ENCODE assay signal across 17 cellular contexts in the genomic region with DNA sequence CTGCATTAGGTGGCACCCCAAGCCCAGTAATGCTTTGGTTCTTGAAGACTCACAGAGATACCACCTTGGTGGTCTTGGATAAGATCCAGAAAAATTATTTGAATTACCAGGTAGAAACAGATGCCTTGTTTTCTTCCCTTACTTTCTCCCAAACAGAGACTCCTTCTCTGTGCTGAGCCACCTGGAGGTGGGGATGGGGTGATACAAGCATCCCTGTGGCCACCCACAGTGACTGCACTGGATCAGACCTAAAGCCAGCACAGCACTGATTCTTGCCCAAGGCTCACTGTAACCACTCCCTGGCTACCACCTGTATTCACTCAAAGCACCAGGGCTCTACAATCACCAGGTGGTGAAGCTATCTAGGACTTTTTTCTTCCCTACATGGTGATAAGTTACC.
DNase-seq lines count a peak whose midpoint lies in the region; ATAC-seq, FAIRE-seq and TF ChIP-seq lines count a peak whose summit lies in the region.
"Had no signal": no experiment of that assay in that cellular context is flagged by ENCODE, and none has a peak within 500 bp of the region (broad histone marks: within the 10 kb centered on the region; RNA-seq: fewer than 3 reads in every experiment).

No MANE protein-coding gene starts in this region.

- H2AFZ ChIP-seq in HepG2 (ENCODE audit: low read length) (no peak overlapping the region), H1 (ENCODE audit: low read length) (no peak overlapping the region)

- no peak overlapping the region for H3K4me3 ChIP-seq in HepG2 (replicated peaks in 1 of 3; ENCODE audit: insufficient read depth in 1 of 3, low read depth in 2 of 3, low read length in 3 of 3)
- no peak overlapping the region for H3K4me3 ChIP-seq in right lobe of liver
- no peak overlapping the region for H3K4me3 ChIP-seq in H1 (ENCODE audit: extremely low read depth in 1 of 4, insufficient read depth in 2 of 4, low read depth in 3 of 4, low read length in 4 of 4)
- no peak overlapping the region for H3K4me3 ChIP-seq in upper lobe of right lung
- H3K4me3 ChIP-seq: BLaER1 treated with 17β-estradiol and CSF1 and Interleukin-3, amounts not matched to agents 10 nM and 100 nM had no signal

- no peak overlapping the region for H3K18ac ChIP-seq in H1 (ENCODE audit: extremely low read depth, low read length)

- H2BK120ac ChIP-seq in H1 (replicated peaks; ENCODE audit: low read depth, low read length): no peak overlapping the region

- intact Hi-C loops in HepG2 (cut with micrococcal nuclease; ENCODE audit: unreplicated experiment) (no loop called here), right lobe of liver (cut with DNase I) (no loop called here), upper lobe of right lung (cut with DNase I) (no loop called here)

- DNase-seq in HepG2 (ENCODE audit: low spot score): no peak
- DNase-seq in right lobe of liver: no peak
- DNase-seq in H1 (ENCODE audit: low read depth in 1 of 2, low spot score in 2 of 2): no peak
- DNase-seq in iPS DF 19.7 (ENCODE audit: low read depth, low spot score): peak; percentile 3
- no peak for DNase-seq in upper lobe of right lung
- DNase-seq in COLO668 (lab: John Stamatoyannopoulos, UW; ENCODE audit: unreplicated experiment): no peak
- no peak for DNase-seq in activated naive CD4-positive, alpha-beta T cell treated with Interleukin-2 at 50 U/mL for 16 hours
- no peak for DNase-seq in HFFc6
- DNase-seq: ACHN; Calu3; CD4-positive, CD25-positive, alpha-beta regulatory T cell; DMS 273 treated with DMSO at 0.1 percent for 48 hours; DMS79 had no signal

- no peak overlapping the region for H2BK20ac ChIP-seq in H1 (ENCODE audit: low read length)

- H2AK5ac ChIP-seq in H1 (ENCODE audit: low read depth, low read length): no peak overlapping the region

- ATAC-seq in HepG2 (peak; percentile 64; the same call in 2 of the 3 replicates), right lobe of liver (no peak), upper lobe of right lung (no peak)

- CTCF ChIA-PET in HepG2 (lab: Yijun Ruan, JAX; ENCODE audit: low intra/inter-chr PET ratio, low total read pairs) (no interaction called here), H1 (lab: Charles Lee; ENCODE audit: partially characterized antibody) (no interaction called here)

- H4K8ac ChIP-seq in H1 (ENCODE audit: extremely low read depth, insufficient read depth, low read length): no peak overlapping the region

- H3K4me2 ChIP-seq in HepG2 (ENCODE audit: low read depth, low read length) (no peak overlapping the region), H1 (ENCODE audit: insufficient read depth in 1 of 2, low read depth in 2 of 2, low read length in 2 of 2) (no peak overlapping the region)
- H3K4me2 ChIP-seq: BLaER1 treated with 17β-estradiol and CSF1 and Interleukin-3, amounts not matched to agents 10 nM and 100 nM had no signal

- H2BK15ac ChIP-seq in H1 (ENCODE audit: low read length): no peak overlapping the region

- no peak for TF ChIP-seq CTCF in HepG2 (CRISPR knock-in tag; IDR thresholded peaks at IDR 0.05)
- TF ChIP-seq CTCF in right lobe of liver (IDR thresholded peaks at IDR 0.05): no peak
- peak; percentile 33 to 38 (median 35); a peak in 3 of 4 replicates for TF ChIP-seq CTCF in H1 (IDR thresholded peaks at IDR 0.05; ENCODE audit: control extremely low read depth in 1 of 3, insufficient read depth in 1 of 3, low read depth in 1 of 3, low read length in 3 of 3)
- no peak for TF ChIP-seq CTCF in upper lobe of right lung (IDR thresholded peaks at IDR 0.05)
- TF ChIP-seq CTCF in HFFc6 (IDR thresholded peaks at IDR 0.05): no peak

- H3K79me2 ChIP-seq in HepG2 (ENCODE audit: insufficient read depth, low read length) (no peaks in the 10 kb centered on the region), H1 (ENCODE audit: control insufficient read depth in 1 of 2, insufficient read depth in 2 of 2, low read length in 2 of 2) (no peaks in the 10 kb centered on the region)

- in situ Hi-C loops in HepG2 (cut with HindIII; ENCODE audit: extremely low pct_ligation_motif_present, low pct_unique_long_range_greater_than_20kb): no loop called here

- FAIRE-seq in HepG2 (lab: Jason Lieb, UNC) (no peak), H1 (lab: Jason Lieb, UNC) (peak; percentile 83)
- FAIRE-seq: G401.6, GM12891 had no signal

- H3K23ac ChIP-seq in H1 (ENCODE audit: insufficient read length): no peak overlapping the region

- H4K20me1 ChIP-seq in HepG2 (ENCODE audit: insufficient read depth, low read length): no peaks in the 10 kb centered on the region
- no peaks in the 10 kb centered on the region for H4K20me1 ChIP-seq in H1 (replicated peaks in 1 of 2; ENCODE audit: control insufficient read depth in 1 of 2, insufficient read depth in 2 of 2, low read length in 2 of 2)
- H4K20me1 ChIP-seq: BLaER1 treated with 17β-estradiol and CSF1 and Interleukin-3, amounts not matched to agents 10 nM and 100 nM had no signal

- H3K4me1 Mint-ChIP-seq in HFFc6 (ENCODE audit: low read depth): no peaks in the 10 kb centered on the region
- H3K4me1 Mint-ChIP-seq: CD4-positive, CD25-positive, alpha-beta regulatory T cell; IgD-negative memory B cell had no signal

- TF ChIP-seq RAD21 in HepG2 (CRISPR knock-in tag; IDR thresholded peaks at IDR 0.05) (no peak), H1 (IDR thresholded peaks at IDR 0.05 in 1 of 2, conservative IDR thresholded peaks at IDR 0.05 in 1 of 2; ENCODE audit: low read depth in 2 of 2, low read length in 2 of 2) (peak; percentile 27 to 42; a peak in 3 of 4 replicates)

- no peaks in the 10 kb centered on the region for H3K36me3 Mint-ChIP-seq in HFFc6 (ENCODE audit: low read depth)
- H3K36me3 Mint-ChIP-seq: CD4-positive, CD25-positive, alpha-beta regulatory T cell had no signal

- H3K79me1 ChIP-seq in H1 (ENCODE audit: low read depth, low read length): no peaks in the 10 kb centered on the region

- no peaks in the 10 kb centered on the region for H3K27me3 Mint-ChIP-seq in HFFc6 (ENCODE audit: insufficient read depth)
- H3K27me3 Mint-ChIP-seq: CD4-positive, CD25-positive, alpha-beta regulatory T cell had no signal

- H2BK12ac ChIP-seq in H1 (ENCODE audit: low read depth, low read length): no peak overlapping the region

- no peaks in the 10 kb centered on the region for H3K36me3 ChIP-seq in HepG2 (replicated peaks in 1 of 2; ENCODE audit: control insufficient read depth in 1 of 2, insufficient read depth in 2 of 2, low read length in 2 of 2)
- H3K36me3 ChIP-seq in right lobe of liver: no peaks in the 10 kb centered on the region
- H3K36me3 ChIP-seq in H1 (ENCODE audit: control insufficient read depth in 2 of 4, insufficient read depth in 4 of 4, low read length in 3 of 4): no peaks in the 10 kb centered on the region
- H3K36me3 ChIP-seq in upper lobe of right lung: no peaks in the 10 kb centered on the region
- H3K36me3 ChIP-seq: BLaER1 treated with 17β-estradiol and CSF1 and Interleukin-3, amounts not matched to agents 10 nM and 100 nM had no signal

- no peak overlapping the region for H3K56ac ChIP-seq in H1 (replicated peaks; ENCODE audit: insufficient read length, low read depth, low read length)

- H4K91ac ChIP-seq in H1 (replicated peaks; ENCODE audit: insufficient read length, low read length): no peak overlapping the region

- POLR2A ChIA-PET in HepG2 (lab: Yijun Ruan, JAX) (no interaction called here), H1 (lab: Charles Lee; ENCODE audit: partially characterized antibody) (no interaction called here)

- no peak overlapping the region for H4K5ac ChIP-seq in H1 (ENCODE audit: insufficient read length, low read depth, low read length)

- no peaks in the 10 kb centered on the region for H3K23me2 ChIP-seq in H1 (ENCODE audit: low read depth, low read length)

- H3K14ac ChIP-seq in H1 (ENCODE audit: insufficient read length): no peak overlapping the region

- no peak overlapping the region for H3K27ac Mint-ChIP-seq in HFFc6
- H3K27ac Mint-ChIP-seq: CD4-positive, CD25-positive, alpha-beta regulatory T cell; IgD-negative memory B cell had no signal

- H3K4ac ChIP-seq in H1 (replicated peaks; ENCODE audit: insufficient read length, low read depth, low read length): no peak overlapping the region

- H3K4me1 ChIP-seq in HepG2 (ENCODE audit: insufficient read depth, low read length) (no peaks in the 10 kb centered on the region), right lobe of liver (no peaks in the 10 kb centered on the region), H1 (replicated peaks in 1 of 4; ENCODE audit: control insufficient read depth in 3 of 4, insufficient read depth in 4 of 4, low read length in 3 of 4) (no peaks in the 10 kb centered on the region), upper lobe of right lung (no peaks in the 10 kb centered on the region)
- H3K4me1 ChIP-seq: BLaER1 treated with 17β-estradiol and CSF1 and Interleukin-3, amounts not matched to agents 10 nM and 100 nM had no signal

- H3K9me3 ChIP-seq in HepG2 (ENCODE audit: low read length) (no peaks in the 10 kb centered on the region), right lobe of liver (no peaks in the 10 kb centered on the region), H1 (ENCODE audit: insufficient read depth in 2 of 2, low read depth in 1 of 2, low read length in 1 of 2) (no peaks in the 10 kb centered on the region), upper lobe of right lung (no peaks in the 10 kb centered on the region)
- H3K9me3 ChIP-seq: BLaER1 treated with 17β-estradiol and CSF1 and Interleukin-3, amounts not matched to agents 10 nM and 100 nM had no signal

- no peak overlapping the region for H3K27ac ChIP-seq in HepG2 (ENCODE audit: extremely low read length, insufficient read depth, low read length)
- no peak overlapping the region for H3K27ac ChIP-seq in right lobe of liver
- H3K27ac ChIP-seq in H1 (ENCODE audit: low read depth, low read length): no peak overlapping the region
- no peak overlapping the region for H3K27ac ChIP-seq in upper lobe of right lung
- H3K27ac ChIP-seq: BLaER1 treated with 17β-estradiol and CSF1 and Interleukin-3, amounts not matched to agents 10 nM and 100 nM had no signal

- H3K9ac ChIP-seq in HepG2 (ENCODE audit: insufficient read depth, low read depth, low read length) (no peak overlapping the region), H1 (replicated peaks in 1 of 4; ENCODE audit: extremely low read depth in 1 of 4, low read depth in 3 of 4, low read length in 3 of 4) (no peak overlapping the region)
- H3K9ac ChIP-seq: BLaER1 treated with 17β-estradiol and CSF1 and Interleukin-3, amounts not matched to agents 10 nM and 100 nM had no signal

- BruUV-seq in HepG2 (replicated peaks; lab: Mats Ljungman, UMichigan): no TSS peak

- H2BK5ac ChIP-seq in H1 (ENCODE audit: low read depth, low read length): no peak overlapping the region

- no peak for TF ChIP-seq EP300 in HepG2 (IDR thresholded peaks at IDR 0.05; ENCODE audit: low read depth in 2 of 2, low read length in 2 of 2)
- no peak for TF ChIP-seq EP300 in HepG2 (CRISPR knock-in tag; IDR thresholded peaks at IDR 0.05; ENCODE audit: borderline replicate concordance)
- no peak for TF ChIP-seq EP300 in H1 (IDR thresholded peaks at IDR 0.05; ENCODE audit: borderline replicate concordance in 1 of 2, low read depth in 2 of 2, low read length in 2 of 2)

- H3K4me3 Mint-ChIP-seq in HFFc6: no peak overlapping the region
- H3K4me3 Mint-ChIP-seq: CD4-positive, CD25-positive, alpha-beta regulatory T cell; IgD-negative memory B cell had no signal

- H3K9me3 Mint-ChIP-seq in HFFc6: peaks cover 4% of the 10 kb centered on the region; the same call in 1 of the 2 replicates
- H3K9me3 Mint-ChIP-seq: CD4-positive, CD25-positive, alpha-beta regulatory T cell had no signal

- H3K27me3 ChIP-seq in HepG2 (ENCODE audit: control insufficient read depth in 1 of 2, insufficient read depth in 2 of 2, low read length in 2 of 2): no peaks in the 10 kb centered on the region
- no peaks in the 10 kb centered on the region for H3K27me3 ChIP-seq in right lobe of liver
- no peaks in the 10 kb centered on the region for H3K27me3 ChIP-seq in H1 (replicated peaks in 1 of 4; ENCODE audit: control insufficient read depth in 3 of 4, extremely low read depth in 1 of 4, insufficient read depth in 3 of 4, low read length in 3 of 4)
- no peaks in the 10 kb centered on the region for H3K27me3 ChIP-seq in upper lobe of right lung
- H3K27me3 ChIP-seq: BLaER1 treated with 17β-estradiol and CSF1 and Interleukin-3, amounts not matched to agents 10 nM and 100 nM had no signal

- TF ChIP-seq POLR2A in HepG2 (IDR thresholded peaks at IDR 0.05; ENCODE audit: insufficient read depth in 1 of 2, low read depth in 2 of 2, low read length in 2 of 2) (no peak), right lobe of liver (IDR thresholded peaks at IDR 0.05) (no peak), H1 (IDR thresholded peaks at IDR 0.05; ENCODE audit: control extremely low read depth in 1 of 2, low read depth in 2 of 2, low read length in 2 of 2) (no peak)

Comparison
In these comparisons a context has a peak if more than half of its experiments do, and no peak if none do; other contexts are left out.
1. CTCF ChIP-seq: peak in H1 (3 of 3); none in HepG2 (single experiment), right lobe of liver (0 of 4), upper lobe of right lung (single experiment) and HFFc6 (single experiment).